ENCODE assay signal across 8 cellular contexts in genomic region chr10:43390791-43391190, GRCh38. TPM values are rescaled to one million over a fixed set of nuclear protein-coding genes. Genes with fewer than 3 reads are reported as not detected.
DNase-seq lines count a peak whose midpoint lies in the region; ATAC-seq and TF ChIP-seq lines count a peak whose summit lies in the region.

No MANE protein-coding gene starts in this region.

- TF ChIP-seq CTCF in activated CD8-positive, alpha-beta T cell treated with anti-CD3 and anti-CD28 coated beads for 36 hours (IDR thresholded peaks at IDR 0.05): no peak

- no peak overlapping the region for H3K4me3 Mint-ChIP-seq in activated CD8-positive, alpha-beta T cell treated with anti-CD3 and anti-CD28 coated beads for 36 hours

- peaks cover 90% of the 10 kb centered on the region for H3K36me3 Mint-ChIP-seq in activated CD8-positive, alpha-beta T cell treated with anti-CD3 and anti-CD28 coated beads for 36 hours (ENCODE audit: low read depth)

- peaks cover 77% of the 10 kb centered on the region for H3K4me1 Mint-ChIP-seq in activated CD8-positive, alpha-beta T cell treated with anti-CD3 and anti-CD28 coated beads for 36 hours (ENCODE audit: low read depth)

- H3K27me3 Mint-ChIP-seq in activated CD8-positive, alpha-beta T cell treated with anti-CD3 and anti-CD28 coated beads for 36 hours: no peaks in the 10 kb centered on the region

- ATAC-seq in activated CD8-positive, alpha-beta T cell treated with anti-CD3 and anti-CD28 coated beads for 36 hours: peak; percentile 50
- no peak for ATAC-seq in GM21390 (IDR thresholded peaks at IDR 0.05; ENCODE audit: unreplicated experiment)

- CTCF ChIA-PET in activated CD8-positive, alpha-beta T cell treated with anti-CD3 and anti-CD28 coated beads for 36 hours (lab: Charles Lee): interaction anchor here (0.6 to 2.3 kb wide), 11 partner anchors 9 to 72 kb away, joined by 3 to 10 read pairs (median 4); no protein-coding TSS in a partner anchor

- POLR2A ChIA-PET in activated CD8-positive, alpha-beta T cell treated with anti-CD3 and anti-CD28 coated beads for 36 hours (lab: Charles Lee): interaction anchor here (0.9 to 20.5 kb wide), 5 partner anchors 8 to 35 kb away, joined by 3 to 332 read pairs (median 3); partner anchors contain the start of gene HNRNPF

- peak; percentile 68 for DNase-seq in activated effector memory CD4-positive, alpha-beta T cell treated with anti-CD3 and anti-CD28 coated beads, Interleukin-2, amount 50 U/mL, for 16 hours
- DNase-seq in activated effector memory CD4-positive, alpha-beta T cell treated with Interleukin-2 at 50 U/mL for 16 hours: no peak
- DNase-seq in activated CD8-positive, alpha-beta T cell treated with anti-CD3 and anti-CD28 coated beads for 36 hours: peak; percentile 30
- DNase-seq in head of caudate nucleus (peak in 39 of 42 donors; percentile 22 to 83 (median 63)), putamen (ENCODE audit: low spot score) (peak; percentile 68), NOMO-1 (lab: John Stamatoyannopoulos, UW; ENCODE audit: unreplicated experiment in 2 of 2) (no peak)
- DNase-seq in activated CD8-positive, alpha-beta memory T cell treated with anti-CD3 and anti-CD28 coated beads, Interleukin-2, amount 50 U/mL, for 4 hours: no peak

- H3K27ac Mint-ChIP-seq in activated CD8-positive, alpha-beta T cell treated with anti-CD3 and anti-CD28 coated beads for 36 hours: peak overlapping the region; percentile 79

- H3K9me3 Mint-ChIP-seq in activated CD8-positive, alpha-beta T cell treated with anti-CD3 and anti-CD28 coated beads for 36 hours: no peaks in the 10 kb centered on the region

- intact Hi-C loops in activated CD8-positive, alpha-beta T cell treated with anti-CD3 and anti-CD28 coated beads for 36 hours (cut with micrococcal nuclease): no loop called here
- intact Hi-C loops in head of caudate nucleus (cut with DNase I): no loop called here

RNA-seq across cellular contexts. Expression of gene HNRNPF, which starts 18.2 kb away (rescaled TPM):
- total RNA-seq in activated CD8-positive, alpha-beta T cell treated with anti-CD3 and anti-CD28 coated beads for 36 hours: 100 to 1,000 TPM; 442 to 445 TPM

RNA-seq across cellular contexts. Expression of gene FXYD4, which starts 19.4 kb away (rescaled TPM):
- total RNA-seq in activated CD8-positive, alpha-beta T cell treated with anti-CD3 and anti-CD28 coated beads for 36 hours: not detected

RNA-seq across cellular contexts. Expression of gene ZNF487, which starts 46.1 kb away (rescaled TPM):
- 1 to 10 TPM; 1.4 to 1.9 TPM for total RNA-seq in activated CD8-positive, alpha-beta T cell treated with anti-CD3 and anti-CD28 coated beads for 36 hours

Comparison
In these comparisons a context has a peak if more than half of its experiments do, and no peak if none do; other contexts are left out.
1. DNase-seq: peak in activated effector memory CD4-positive, alpha-beta T cell treated with anti-CD3 and anti-CD28 coated beads, Interleukin-2, amount 50 U/mL, for 16 hours (single experiment), activated CD8-positive, alpha-beta T cell treated with anti-CD3 and anti-CD28 coated beads for 36 hours (single experiment), head of caudate nucleus (39 of 42) and putamen (single experiment); none in activated effector memory CD4-positive, alpha-beta T cell treated with Interleukin-2 at 50 U/mL for 16 hours (single experiment), NOMO-1 (0 of 2) and activated CD8-positive, alpha-beta memory T cell treated with anti-CD3 and anti-CD28 coated beads, Interleukin-2, amount 50 U/mL, for 4 hours (single experiment).